In the genomic region with DNA sequence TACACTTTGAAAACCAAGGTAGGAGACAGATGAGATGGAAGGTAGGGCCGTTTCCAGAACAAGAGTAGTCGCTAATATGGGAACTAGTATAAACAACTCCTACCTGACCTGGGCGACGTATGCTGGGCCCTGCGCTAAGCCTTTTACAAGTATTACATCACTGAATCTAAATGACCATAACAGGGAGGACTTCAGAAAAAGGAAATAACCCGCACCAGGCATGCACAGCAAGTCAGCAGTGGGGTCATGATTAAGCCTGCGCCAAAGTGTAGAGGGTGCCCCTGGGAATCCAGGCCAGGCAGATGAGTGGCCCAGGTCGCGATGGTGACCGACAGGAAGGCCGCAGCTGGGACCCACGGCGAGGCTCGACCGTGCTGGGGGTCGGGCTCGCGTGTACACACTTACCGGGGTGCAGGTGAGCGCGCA, we compare ENCODE assay signal across 2 cellular contexts.
TF ChIP-seq lines count a peak whose summit lies in the region.

No MANE protein-coding gene starts in this region.

TF ChIP-seq in A549, 52 proteins besides CTCF, POLR2A, EP300 and RAD21:
- TF ChIP-seq, protein P1, sequence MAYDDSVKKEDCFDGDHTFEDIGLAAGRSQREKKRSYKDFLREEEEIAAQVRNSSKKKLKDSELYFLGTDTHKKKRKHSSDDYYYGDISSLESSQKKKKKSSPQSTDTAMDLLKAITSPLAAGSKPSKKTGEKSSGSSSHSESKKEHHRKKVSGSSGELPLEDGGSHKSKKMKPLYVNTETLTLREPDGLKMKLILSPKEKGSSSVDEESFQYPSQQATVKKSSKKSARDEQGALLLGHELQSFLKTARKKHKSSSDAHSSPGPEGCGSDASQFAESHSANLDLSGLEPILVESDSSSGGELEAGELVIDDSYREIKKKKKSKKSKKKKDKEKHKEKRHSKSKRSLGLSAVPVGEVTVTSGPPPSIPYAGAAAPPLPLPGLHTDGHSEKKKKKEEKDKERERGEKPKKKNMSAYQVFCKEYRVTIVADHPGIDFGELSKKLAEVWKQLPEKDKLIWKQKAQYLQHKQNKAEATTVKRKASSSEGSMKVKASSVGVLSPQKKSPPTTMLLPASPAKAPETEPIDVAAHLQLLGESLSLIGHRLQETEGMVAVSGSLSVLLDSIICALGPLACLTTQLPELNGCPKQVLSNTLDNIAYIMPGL (CRISPR knock-in tag; IDR thresholded peaks at IDR 0.05; ENCODE audit: borderline replicate concordance) = no peak
- TF ChIP-seq SMC3 (IDR thresholded peaks at IDR 0.05) = no peak
- no peak for TF ChIP-seq JUNB (IDR thresholded peaks at IDR 0.05)
- no peak for TF ChIP-seq ZC3H11A (IDR thresholded peaks at IDR 0.05)
- no peak for TF ChIP-seq HDAC2 (IDR thresholded peaks at IDR 0.05)
- TF ChIP-seq GATA3 (IDR thresholded peaks at IDR 0.05; ENCODE audit: borderline replicate concordance) = no peak
- no peak for TF ChIP-seq CEBPB (IDR thresholded peaks at IDR 0.05)
- TF ChIP-seq, protein P2, sequence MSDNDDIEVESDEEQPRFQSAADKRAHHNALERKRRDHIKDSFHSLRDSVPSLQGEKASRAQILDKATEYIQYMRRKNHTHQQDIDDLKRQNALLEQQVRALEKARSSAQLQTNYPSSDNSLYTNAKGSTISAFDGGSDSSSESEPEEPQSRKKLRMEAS (IDR thresholded peaks at IDR 0.05) = no peak
- TF ChIP-seq NR3C1 (IDR thresholded peaks at IDR 0.05) = no peak
- no peak for TF ChIP-seq KDM5A (IDR thresholded peaks at IDR 0.05)
- TF ChIP-seq HOXB13 (CRISPR knock-in tag; IDR thresholded peaks at IDR 0.05; ENCODE audit: low read depth) = no peak
- TF ChIP-seq ZFP36 (IDR thresholded peaks at IDR 0.05; ENCODE audit: borderline replicate concordance, partially characterized antibody) = no peak
- no peak for TF ChIP-seq ESRRA (IDR thresholded peaks at IDR 0.05; ENCODE audit: borderline replicate concordance, low read length)
- TF ChIP-seq CBX8 (IDR thresholded peaks at IDR 0.05) = no peak
- no peak for TF ChIP-seq EHF (CRISPR knock-in tag; IDR thresholded peaks at IDR 0.05)

TF ChIP-seq in SK-N-SH, 30 proteins besides CTCF, POLR2A, EP300 and RAD21:
- TF ChIP-seq TEAD4 (IDR thresholded peaks at IDR 0.05; ENCODE audit: borderline replicate concordance, insufficient read depth) (no peak), FOXJ3 (CRISPR knock-in tag; IDR thresholded peaks at IDR 0.05) (no peak)
- TF ChIP-seq, protein P3, sequence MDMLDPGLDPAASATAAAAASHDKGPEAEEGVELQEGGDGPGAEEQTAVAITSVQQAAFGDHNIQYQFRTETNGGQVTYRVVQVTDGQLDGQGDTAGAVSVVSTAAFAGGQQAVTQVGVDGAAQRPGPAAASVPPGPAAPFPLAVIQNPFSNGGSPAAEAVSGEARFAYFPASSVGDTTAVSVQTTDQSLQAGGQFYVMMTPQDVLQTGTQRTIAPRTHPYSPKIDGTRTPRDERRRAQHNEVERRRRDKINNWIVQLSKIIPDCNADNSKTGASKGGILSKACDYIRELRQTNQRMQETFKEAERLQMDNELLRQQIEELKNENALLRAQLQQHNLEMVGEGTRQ (IDR thresholded peaks at IDR 0.05; ENCODE audit: borderline replicate concordance, low read depth, low read length) = no peak
